In genomic region chr2:104090407-104090806, GRCh38 we compare ENCODE assay signal across 7 cellular contexts.
"Had no signal": no experiment of that assay in that cellular context is flagged by ENCODE, and none has a peak within 500 bp of the region (broad histone marks: within the 10 kb centered on the region; RNA-seq: fewer than 3 reads in every experiment).

No MANE protein-coding gene starts in this region.

- H3K4me3 Mint-ChIP-seq: IgD-negative memory B cell had no signal

- H3K4me1 Mint-ChIP-seq: IgD-negative memory B cell had no signal

- H3K4me3 ChIP-seq: K562 had no signal

- H3K27ac ChIP-seq: HL-60 had no signal

- FAIRE-seq: HepG2, HTR-8/SVneo, K562 had no signal

- H3K27me3 Mint-ChIP-seq: IgD-negative memory B cell had no signal

- DNase-seq: IMR-90, KBM-7 had no signal

- H3K27ac Mint-ChIP-seq: IgD-negative memory B cell had no signal

- ATAC-seq: HepG2, K562 had no signal
